Comparison of ENCODE assay signal across 26 cellular contexts in genomic region chr10:133462512-133463305, GRCh38. TPM values are rescaled to one million over a fixed set of nuclear protein-coding genes. Genes with fewer than 3 reads are reported as not detected.
"Had no signal": no experiment of that assay in that cellular context is flagged by ENCODE, and none has a peak within 500 bp of the region (broad histone marks: within the 10 kb centered on the region; RNA-seq: fewer than 3 reads in every experiment).

No MANE protein-coding gene starts in this region.

- H3K4me1 Mint-ChIP-seq: activated CD4-positive, alpha-beta T cell treated with anti-CD3 and anti-CD28 coated beads for 36 hours; brain; neural crest cell; WTC11 had no signal

- H3K9me3 ChIP-seq: spleen, testis had no signal

- H3K4me3 ChIP-seq: spleen, testis, uterus had no signal

- ATAC-seq: activated CD4-positive, alpha-beta T cell treated with anti-CD3 and anti-CD28 coated beads for 36 hours; naive thymus-derived CD4-positive, alpha-beta T cell; WTC11 had no signal

- H3K9me3 Mint-ChIP-seq: activated T-helper 1 cell treated with anti-CD3 and anti-CD28 coated beads, Interleukin-12 subunit alpha, Interleukin-12 subunit beta, Interleukin-2, Interleukin-4 antibody, amounts not matched to agents 30 ng/mL and 10 ng/mL and 1 ng/mL, durations not matched to agents 14 hours and 24 hours and 36 hours; naive thymus-derived CD4-positive, alpha-beta T cell; T-helper 1 cell treated with Interleukin-12 subunit alpha and Interleukin-12 subunit beta and Interleukin-4 antibody, amounts not matched to agents 30 μg/mL and 1 μg/mL, for 36 hours had no signal

- H3K4me3 Mint-ChIP-seq: activated CD4-positive, alpha-beta T cell treated with anti-CD3 and anti-CD28 coated beads for 36 hours; activated T-helper 1 cell treated with anti-CD3 and anti-CD28 coated beads, Interleukin-12 subunit alpha, Interleukin-12 subunit beta, Interleukin-2, Interleukin-4 antibody, amounts not matched to agents 30 ng/mL and 10 ng/mL and 1 ng/mL, durations not matched to agents 14 hours and 24 hours and 36 hours; brain; naive thymus-derived CD4-positive, alpha-beta T cell; neural crest cell; T-helper 1 cell treated with Interleukin-12 subunit alpha and Interleukin-12 subunit beta and Interleukin-4 antibody, amounts not matched to agents 30 μg/mL and 1 μg/mL, for 36 hours; WTC11 had no signal

- H3K27me3 ChIP-seq: testis, uterus had no signal

- H3K36me3 ChIP-seq: uterus had no signal

- H3K27ac ChIP-seq: spleen, testis, uterus had no signal

- H3K4me1 ChIP-seq: spleen, testis, uterus had no signal

- DNase-seq: activated CD4-positive, alpha-beta T cell treated with anti-CD3 and anti-CD28 coated beads for 36 hours; activated CD4-positive, alpha-beta T cell treated with anti-CD3 and anti-CD28 coated beads, Interleukin-2, amount 50 U/mL, for 48 hours; activated gamma-delta T cell; activated naive CD4-positive, alpha-beta T cell treated with anti-CD3 and anti-CD28 coated beads, Interleukin-2, amount 50 U/mL, for 16 hours; aorta; dermis blood vessel endothelial cell; effector CD8-positive, alpha-beta T cell; glutamatergic neuron; hippocampal formation; mesenchymal stem cell; naive thymus-derived CD4-positive, alpha-beta T cell; occipital lobe; retina; spleen; stimulated activated CD4-positive, alpha-beta T cell treated with anti-CD3 and anti-CD28 coated beads, Interleukin-4, amount 100 ng/mL, for 1 hour; stimulated activated naive CD4-positive, alpha-beta T cell; T1000; testis; trophoblast cell; uterus had no signal

- H3K27ac Mint-ChIP-seq: activated CD4-positive, alpha-beta T cell treated with anti-CD3 and anti-CD28 coated beads for 36 hours; activated T-helper 1 cell treated with anti-CD3 and anti-CD28 coated beads, Interleukin-12 subunit alpha, Interleukin-12 subunit beta, Interleukin-2, Interleukin-4 antibody, amounts not matched to agents 30 ng/mL and 10 ng/mL and 1 ng/mL, durations not matched to agents 14 hours and 24 hours and 36 hours; brain; naive thymus-derived CD4-positive, alpha-beta T cell; progenitor cell of endocrine pancreas; T-helper 1 cell treated with Interleukin-12 subunit alpha and Interleukin-12 subunit beta and Interleukin-4 antibody, amounts not matched to agents 30 μg/mL and 1 μg/mL, for 36 hours; WTC11 had no signal

- H3K27me3 Mint-ChIP-seq: activated CD4-positive, alpha-beta T cell treated with anti-CD3 and anti-CD28 coated beads for 36 hours; naive thymus-derived CD4-positive, alpha-beta T cell; progenitor cell of endocrine pancreas had no signal

RNA-seq across cellular contexts. Expression of gene SPRN, which starts 38.3 kb away (rescaled TPM):
- total RNA-seq: activated CD4-positive, alpha-beta T cell treated with anti-CD3 and anti-CD28 coated beads for 36 hours; activated T-helper 1 cell treated with anti-CD3 and anti-CD28 coated beads, Interleukin-12 subunit alpha, Interleukin-12 subunit beta, Interleukin-2, Interleukin-4 antibody, amounts not matched to agents 30 ng/mL and 10 ng/mL and 1 ng/mL, durations not matched to agents 14 hours and 24 hours and 36 hours; aorta; naive thymus-derived CD4-positive, alpha-beta T cell had no signal
